Comparison of ENCODE assay signal across 31 cellular contexts in genomic region chr13:76921516-76921915, GRCh38. TPM values are rescaled to one million over a fixed set of nuclear protein-coding genes. Genes with fewer than 3 reads are reported as not detected.
DNase-seq lines count a peak whose midpoint lies in the region; ATAC-seq, FAIRE-seq and TF ChIP-seq lines count a peak whose summit lies in the region.
"Had no signal": no experiment of that assay in that cellular context is flagged by ENCODE, and none has a peak within 500 bp of the region (broad histone marks: within the 10 kb centered on the region; RNA-seq: fewer than 3 reads in every experiment).

No MANE protein-coding gene starts in this region.

- H3K79me2 ChIP-seq in mammary epithelial cell (ENCODE audit: insufficient read depth, low read length) (no peaks in the 10 kb centered on the region), HepG2 (ENCODE audit: insufficient read depth, low read length) (no peaks in the 10 kb centered on the region)

- FAIRE-seq in HepG2 (lab: Jason Lieb, UNC): no peak
- FAIRE-seq: GM12878 had no signal

- no peak overlapping the region for H3K4me3 ChIP-seq in AG10803 (ENCODE audit: low read length)
- no peak overlapping the region for H3K4me3 ChIP-seq in mammary epithelial cell (replicated peaks in 1 of 3; ENCODE audit: insufficient read depth in 1 of 3, low read depth in 2 of 3, low read length in 3 of 3)
- H3K4me3 ChIP-seq in fibroblast of pulmonary artery (replicated peaks; ENCODE audit: low read depth, low read length): no peak overlapping the region
- H3K4me3 ChIP-seq in HepG2 (replicated peaks in 1 of 3; ENCODE audit: insufficient read depth in 1 of 3, low read depth in 2 of 3, low read length in 3 of 3): no peak overlapping the region
- H3K4me3 ChIP-seq in effector memory CD4-positive, alpha-beta T cell (ENCODE audit: insufficient read depth, low read depth, low read length, poor library complexity, severe bottlenecking): no peak overlapping the region
- H3K4me3 ChIP-seq: GM12878, HAP-1, PC-9, SJCRH30 had no signal

- no peak for TF ChIP-seq POLR2A in HepG2 (IDR thresholded peaks at IDR 0.05; ENCODE audit: insufficient read depth in 1 of 2, low read depth in 2 of 2, low read length in 2 of 2)

- H3K36me3 ChIP-seq in mammary epithelial cell (ENCODE audit: insufficient read depth, low read length) (no peaks in the 10 kb centered on the region), HepG2 (replicated peaks in 1 of 2; ENCODE audit: control insufficient read depth in 1 of 2, insufficient read depth in 2 of 2, low read length in 2 of 2) (no peaks in the 10 kb centered on the region)
- H3K36me3 ChIP-seq in effector memory CD4-positive, alpha-beta T cell (ENCODE audit: control insufficient read depth, insufficient read depth, low read length): no peaks in the 10 kb centered on the region
- H3K36me3 ChIP-seq: HAP-1, SJCRH30 had no signal

- H3K9me3 ChIP-seq in mammary epithelial cell (replicated peaks; ENCODE audit: insufficient read depth, low read length) (no peaks in the 10 kb centered on the region), HepG2 (ENCODE audit: low read length) (no peaks in the 10 kb centered on the region)
- H3K9me3 ChIP-seq in effector memory CD4-positive, alpha-beta T cell (ENCODE audit: control insufficient read depth, low read length): no peaks in the 10 kb centered on the region
- H3K9me3 ChIP-seq: HAP-1, SJCRH30 had no signal

- dilution Hi-C loops in mammary epithelial cell (cut with HindIII; ENCODE audit: low sequenced_read_pairs): loop anchor here (25.0 kb wide), 1 partner anchor 1059 kb away; no protein-coding TSS in a partner anchor

- H3K9ac ChIP-seq in mammary epithelial cell (ENCODE audit: insufficient read depth, low read length) (no peak overlapping the region), HepG2 (ENCODE audit: insufficient read depth, low read depth, low read length) (no peak overlapping the region)
- H3K9ac ChIP-seq: KMS-11 had no signal

- no peaks in the 10 kb centered on the region for H3K27me3 ChIP-seq in mammary epithelial cell (ENCODE audit: insufficient read depth, low read length)
- no peaks in the 10 kb centered on the region; a peak in 1 of 5 replicates for H3K27me3 ChIP-seq in HepG2 (ENCODE audit: control insufficient read depth in 1 of 2, insufficient read depth in 2 of 2, low read length in 2 of 2)
- no peaks in the 10 kb centered on the region for H3K27me3 ChIP-seq in effector memory CD4-positive, alpha-beta T cell (replicated peaks; ENCODE audit: control insufficient read depth, insufficient read depth, low read length, poor library complexity, severe bottlenecking)
- H3K27me3 ChIP-seq: SJCRH30 had no signal

- no peak overlapping the region for H3K4me2 ChIP-seq in mammary epithelial cell (ENCODE audit: insufficient read depth, low read depth, low read length)
- H3K4me2 ChIP-seq in HepG2 (ENCODE audit: low read depth, low read length): no peak overlapping the region
- H3K4me2 ChIP-seq: KMS-11, PC-9 had no signal

- TF ChIP-seq CTCF in AG10803 (conservative IDR thresholded peaks at IDR 0.05; ENCODE audit: low read length): no peak
- no peak for TF ChIP-seq CTCF in mammary epithelial cell (conservative IDR thresholded peaks at IDR 0.05 in 1 of 2, IDR thresholded peaks at IDR 0.05 in 1 of 2; ENCODE audit: extremely low read depth in 1 of 2, insufficient read depth in 1 of 2, low read depth in 1 of 2, low read length in 2 of 2)
- no peak for TF ChIP-seq CTCF in fibroblast of pulmonary artery (IDR thresholded peaks at IDR 0.05; ENCODE audit: low read length, missing control alignments)
- no peak for TF ChIP-seq CTCF in HepG2 (CRISPR knock-in tag; IDR thresholded peaks at IDR 0.05)
- TF ChIP-seq CTCF in GM10248 (IDR thresholded peaks at IDR 0.05; ENCODE audit: control extremely low read depth, extremely low read depth, low read depth, missing control alignments): no peak

- CTCF ChIA-PET in mammary epithelial cell (lab: Charles Lee; ENCODE audit: low non-redundant PET) (no interaction called here), HepG2 (lab: Yijun Ruan, JAX; ENCODE audit: low intra/inter-chr PET ratio, low total read pairs) (no interaction called here), GM10248 (lab: Yijun Ruan, JAX) (interaction anchor here (1.5 to 1.7 kb wide), 2 partner anchors 10 to 18 kb away, joined by 5 to 7 read pairs; no protein-coding TSS in a partner anchor)

- in situ Hi-C loops in mammary epithelial cell (cut with MboI; ENCODE audit: low sequenced_read_pairs in 2 of 2) (loop anchor here in 1 of 2 donors (25.0 kb wide), 1 partner anchor 1034 kb away; no protein-coding TSS in a partner anchor), HepG2 (cut with HindIII; ENCODE audit: extremely low pct_ligation_motif_present, low pct_unique_long_range_greater_than_20kb) (no loop called here)

- BruUV-seq in mammary epithelial cell (replicated peaks; lab: Mats Ljungman, UMichigan) (no TSS peak), HepG2 (replicated peaks; lab: Mats Ljungman, UMichigan) (no TSS peak)

- TF ChIP-seq EP300 in HepG2 (IDR thresholded peaks at IDR 0.05; ENCODE audit: low read depth in 2 of 2, low read length in 2 of 2) (no peak), HepG2 (CRISPR knock-in tag; IDR thresholded peaks at IDR 0.05; ENCODE audit: borderline replicate concordance) (no peak)

- peak; percentile 28 for DNase-seq in AG10803 (ENCODE audit: low read depth)
- DNase-seq in M059J (ENCODE audit: low read depth): peak; percentile 34
- DNase-seq in mammary epithelial cell: peak; percentile 17
- peak; percentile 58 for DNase-seq in fibroblast of pulmonary artery (ENCODE audit: low read depth)
- no peak for DNase-seq in HepG2 (ENCODE audit: low spot score)
- DNase-seq in effector memory CD4-positive, alpha-beta T cell: no peak
- no peak for DNase-seq in GM10248 (ENCODE audit: extremely low spot score)
- DNase-seq: 8988T; ACHN; Calu3; DMS79 treated with DMSO at 0.1 percent for 48 hours; GOT3; HFFc6; MV-4-11; NCI-H1105 treated with DMSO at 0.1 percent for 48 hours; NCI-H2029; NCI-H446 treated with DMSO at 0.1 percent for 48 hours; NCI-H526; NCI-H82; NK-92 treated with Interleukin-12 subunit alpha and Interleukin-12 subunit beta, amount 100 ng/mL, for 24 hours; PC-9; SJCRH30 had no signal

- no peak for TF ChIP-seq RAD21 in HepG2 (CRISPR knock-in tag; IDR thresholded peaks at IDR 0.05)

- H3K4me1 ChIP-seq in mammary epithelial cell (ENCODE audit: insufficient read depth, low read length): peaks cover 24% of the 10 kb centered on the region
- H3K4me1 ChIP-seq in HepG2 (ENCODE audit: insufficient read depth, low read length): no peaks in the 10 kb centered on the region
- no peaks in the 10 kb centered on the region for H3K4me1 ChIP-seq in effector memory CD4-positive, alpha-beta T cell (ENCODE audit: control insufficient read depth, insufficient read depth, low read length, poor library complexity, severe bottlenecking)
- H3K4me1 ChIP-seq: HAP-1, SJCRH30 had no signal

- intact Hi-C loops in mammary epithelial cell (cut with micrococcal nuclease): no loop called here
- intact Hi-C loops in HepG2 (cut with micrococcal nuclease; ENCODE audit: unreplicated experiment): no loop called here

- 100% methylated on average over 1 of the region's 1 CpG for WGBS in mammary epithelial cell (ENCODE audit: low coverage, missing lambda C conversion rate)
- WGBS in HepG2 (ENCODE audit: low lambda C conversion rate): 0% methylated on average over 1 of the region's 1 CpG

- H2AFZ ChIP-seq in mammary epithelial cell (ENCODE audit: low read depth, low read length) (no peak overlapping the region), HepG2 (ENCODE audit: low read length) (no peak overlapping the region)
- H2AFZ ChIP-seq: PC-9 had no signal

- H4K20me1 ChIP-seq in mammary epithelial cell (ENCODE audit: insufficient read depth, low read length) (no peaks in the 10 kb centered on the region), HepG2 (ENCODE audit: insufficient read depth, low read length) (no peaks in the 10 kb centered on the region)

- POLR2A ChIA-PET in HepG2 (lab: Yijun Ruan, JAX) (no interaction called here), GM10248 (lab: Yijun Ruan, JAX) (no interaction called here)

- no peak for ATAC-seq in HepG2
- no peak for ATAC-seq in GM21381 (IDR thresholded peaks at IDR 0.05; ENCODE audit: unreplicated experiment)
- ATAC-seq: GM12878, Right ventricle myocardium inferior, SK-N-SH treated with all-trans-retinoic acid at 6 μM for 48 hours had no signal

- H3K27ac ChIP-seq in mammary epithelial cell (ENCODE audit: insufficient read depth, low read depth, low read length) (no peak overlapping the region), HepG2 (ENCODE audit: extremely low read length, insufficient read depth, low read length) (no peak overlapping the region)
- H3K27ac ChIP-seq in effector memory CD4-positive, alpha-beta T cell (ENCODE audit: insufficient read depth, low read length, poor library complexity, severe bottlenecking): no peak overlapping the region
- H3K27ac ChIP-seq: KMS-11, PC-9, SJCRH30 had no signal

RNA-seq across cellular contexts. Expression of gene ACOD1, which starts 26.8 kb away (rescaled TPM):
- total RNA-seq in M059J (2014; rRNA removed; shearing (Covaris generic)): not detected in 2 replicates
- total RNA-seq in mammary epithelial cell (not detected), HepG2 (2016; rRNA removed; fragmentation: Illumina TruSeq; extraction: Trizol) (not detected in 2 replicates)
- polyA plus RNA-seq in mammary epithelial cell (not detected), HepG2 (2011; rRNA removed) (not detected in 2 replicates)
- not detected for polyA minus RNA-seq in mammary epithelial cell
- total RNA-seq in HepG2 (2016; cell fraction: cytosol; rRNA removed; fragmentation: Illumina TruSeq; extraction: Trizol; ENCODE audit: low read depth): not detected in 2 replicates
- total RNA-seq in HepG2 (2016; cell fraction: insoluble cytoplasmic fraction; rRNA removed; fragmentation: Illumina TruSeq; extraction: Trizol): not detected in 2 replicates
- not detected in 2 replicates for total RNA-seq in HepG2 (2016; cell fraction: membrane; rRNA removed; fragmentation: Illumina TruSeq; extraction: Trizol)
- not detected in 2 replicates for total RNA-seq in HepG2 (2016; cell fraction: nucleus; rRNA removed; fragmentation: Illumina TruSeq; extraction: Trizol)
- not detected in 2 replicates for polyA plus RNA-seq in HepG2 (2011; cell fraction: cytosol; rRNA removed)
- polyA plus RNA-seq in HepG2 (2011; cell fraction: nucleus; rRNA removed): not detected in 2 replicates
- not detected in 2 replicates for polyA plus RNA-seq in HepG2 (2012)
- polyA plus RNA-seq in HepG2 (2016; cell fraction: cytosol; fragmentation: Illumina TruSeq; extraction: Trizol; ENCODE audit: low read depth): not detected in 2 replicates
- polyA plus RNA-seq in HepG2 (2016; cell fraction: insoluble cytoplasmic fraction; fragmentation: Illumina TruSeq; extraction: Trizol; ENCODE audit: low read depth): not detected in 2 replicates
- not detected in 2 replicates for polyA plus RNA-seq in HepG2 (2016; cell fraction: membrane; fragmentation: Illumina TruSeq; extraction: Trizol; ENCODE audit: low read depth)
- not detected in 2 replicates for polyA plus RNA-seq in HepG2 (2016; cell fraction: nucleus; fragmentation: Illumina TruSeq; extraction: Trizol; ENCODE audit: insufficient read depth, low read depth)
- not detected in 2 replicates for polyA minus RNA-seq in HepG2 (2011; rRNA and poly(A)+ RNA removed; ENCODE audit: low replicate concordance)
- polyA minus RNA-seq in HepG2 (2011; cell fraction: cytosol; rRNA and poly(A)+ RNA removed): not detected in 2 replicates
- polyA minus RNA-seq in HepG2 (2011; cell fraction: nucleus; rRNA and poly(A)+ RNA removed): not detected in 2 replicates
- total RNA-seq: Calu3, GM12878, HFFc6, PC-9, Right ventricle myocardium inferior, RPMI7951, SJCRH30 had no signal
- polyA plus RNA-seq: BJ, GM12878, IgD-negative memory B cell had no signal

RNA-seq across cellular contexts. Expression of gene KCTD12, which starts 35.3 kb away (rescaled TPM):
- 2.9 and 3.9 TPM in 2 replicates for total RNA-seq in M059J (2014; rRNA removed; shearing (Covaris generic))
- total RNA-seq in mammary epithelial cell (10 to 100 TPM; 57.0 to 80.1 TPM), HepG2 (2016; rRNA removed; fragmentation: Illumina TruSeq; extraction: Trizol) (not detected in 2 replicates)
- polyA plus RNA-seq in mammary epithelial cell (25.3 TPM), HepG2 (2011; rRNA removed) (not detected in 2 replicates)
- polyA minus RNA-seq in mammary epithelial cell: 52.3 TPM
- total RNA-seq in HepG2 (2016; cell fraction: cytosol; rRNA removed; fragmentation: Illumina TruSeq; extraction: Trizol; ENCODE audit: low read depth): not detected in 2 replicates
- total RNA-seq in HepG2 (2016; cell fraction: insoluble cytoplasmic fraction; rRNA removed; fragmentation: Illumina TruSeq; extraction: Trizol): not detected in 2 replicates
- not detected in 2 replicates for total RNA-seq in HepG2 (2016; cell fraction: membrane; rRNA removed; fragmentation: Illumina TruSeq; extraction: Trizol)
- not detected in 2 replicates for total RNA-seq in HepG2 (2016; cell fraction: nucleus; rRNA removed; fragmentation: Illumina TruSeq; extraction: Trizol)
- polyA plus RNA-seq in HepG2 (2011; cell fraction: cytosol; rRNA removed): 0.01 TPM in 1 of 2 replicates, not detected in the other
- 0.02 TPM in 1 of 2 replicates, not detected in the other for polyA plus RNA-seq in HepG2 (2011; cell fraction: nucleus; rRNA removed)
- not detected in 2 replicates for polyA plus RNA-seq in HepG2 (2012)
- not detected in 2 replicates for polyA plus RNA-seq in HepG2 (2016; cell fraction: cytosol; fragmentation: Illumina TruSeq; extraction: Trizol; ENCODE audit: low read depth)
- polyA plus RNA-seq in HepG2 (2016; cell fraction: insoluble cytoplasmic fraction; fragmentation: Illumina TruSeq; extraction: Trizol; ENCODE audit: low read depth): not detected in 2 replicates
- not detected in 2 replicates for polyA plus RNA-seq in HepG2 (2016; cell fraction: membrane; fragmentation: Illumina TruSeq; extraction: Trizol; ENCODE audit: low read depth)
- not detected in 2 replicates for polyA plus RNA-seq in HepG2 (2016; cell fraction: nucleus; fragmentation: Illumina TruSeq; extraction: Trizol; ENCODE audit: insufficient read depth, low read depth)
- polyA minus RNA-seq in HepG2 (2011; rRNA and poly(A)+ RNA removed; ENCODE audit: low replicate concordance): not detected in 2 replicates
- polyA minus RNA-seq in HepG2 (2011; cell fraction: cytosol; rRNA and poly(A)+ RNA removed): not detected in 2 replicates
- polyA minus RNA-seq in HepG2 (2011; cell fraction: nucleus; rRNA and poly(A)+ RNA removed): not detected in 2 replicates

Comparison
In these comparisons a context has a peak if more than half of its experiments do, and no peak if none do; other contexts are left out.
1. DNase-seq: peak in AG10803 (single experiment), M059J (single experiment), mammary epithelial cell (single experiment) and fibroblast of pulmonary artery (single experiment); none in HepG2 (single experiment), effector memory CD4-positive, alpha-beta T cell (0 of 3) and GM10248 (single experiment).
2. RNA of gene KCTD12, which starts 35.3 kb away (total RNA-seq): 57.0 to 80.1 TPM in mammary epithelial cell; 2.9 to 3.9 TPM in M059J and not detected in HepG2; every median in the first group is over 10 times any median in the second.